Comparison of ENCODE assay signal across 8 cellular contexts in genomic region chr7:44045226-44046014, GRCh38. TPM values are rescaled to one million over a fixed set of nuclear protein-coding genes. Genes with fewer than 3 reads are reported as not detected.
DNase-seq lines count a peak whose midpoint lies in the region; ATAC-seq and TF ChIP-seq lines count a peak whose summit lies in the region.

No MANE protein-coding gene starts in this region.

- DNase-seq in NOMO-1 treated with dmso at 0.1 percent for 144 hours (lab: John Stamatoyannopoulos, UW; ENCODE audit: unreplicated experiment) (peak; percentile 51), dorsolateral prefrontal cortex (peak in 2 of 10 donors; percentile 16 to 31), NCI-H524 (lab: John Stamatoyannopoulos, UW) (no peak), DMS 273 (lab: John Stamatoyannopoulos, UW; ENCODE audit: unreplicated experiment) (no peak)

- TF ChIP-seq CTCF in dorsolateral prefrontal cortex (IDR thresholded peaks at IDR 0.05 in 54 of 56, conservative IDR thresholded peaks at IDR 0.05 in 2 of 56; ENCODE audit: low read depth in 1 of 56, partially characterized antibody in 56 of 56) (no peak), nephron (IDR thresholded peaks at IDR 0.05; ENCODE audit: unreplicated experiment in 3 of 3) (no peak)

- H3K4me1 Mint-ChIP-seq in nephron, result peaks cover 29% of the 10 kb centered on the region

- H3K27ac ChIP-seq in dorsolateral prefrontal cortex, result peak overlapping the region in 56 of 59 donors; percentile 41 to 95 (median 88)

- H3K27me3 Mint-ChIP-seq in nephron (ENCODE audit: low read depth), result peaks cover 19% of the 10 kb centered on the region

- H3K27ac Mint-ChIP-seq in nephron, result peak overlapping the region; percentile 55 to 92 (median 78)

- H3K9me3 Mint-ChIP-seq in nephron, result no peaks in the 10 kb centered on the region

- H3K36me3 Mint-ChIP-seq in nephron (ENCODE audit: low read depth), result peaks cover 17% of the 10 kb centered on the region

- intact Hi-C loops in dorsolateral prefrontal cortex (cut with DNase I), result loop anchor here in 1 of 2 donors (2.0 kb wide), 2 partner anchors 27 to 37 kb away; partner anchors contain the start of gene POLM

- H3K4me3 Mint-ChIP-seq in nephron, result peak overlapping the region; percentile 88 to 92 (median 91)

- ATAC-seq in GM19463 (IDR thresholded peaks at IDR 0.05; ENCODE audit: unreplicated experiment), result peak; percentile 1
- no peak for ATAC-seq in HG03025 (IDR thresholded peaks at IDR 0.05; ENCODE audit: low FRiP score, unreplicated experiment)
- ATAC-seq in HG02973 (IDR thresholded peaks at IDR 0.05; ENCODE audit: unreplicated experiment), result no peak

- no peaks in the 10 kb centered on the region for H3K27me3 ChIP-seq in dorsolateral prefrontal cortex

- H3K4me3 ChIP-seq in dorsolateral prefrontal cortex, result peak overlapping the region; percentile 68 to 98 (median 92)

RNA-seq across cellular contexts. Expression of gene DBNL, which starts 0.9 kb away (rescaled TPM):
- 100 to 1,000 TPM in 17 of 120 experiments, 10 to 100 TPM in 103; 58.1 to 115 (median 89.4) TPM for total RNA-seq in dorsolateral prefrontal cortex

RNA-seq across cellular contexts. Expression of gene PGAM2, which starts 19.9 kb away (rescaled TPM):
- total RNA-seq in dorsolateral prefrontal cortex, result 10 to 100 TPM in 66 of 120 experiments, 1 to 10 TPM in 54; 2.8 to 52.0 (median 11.0) TPM

RNA-seq across cellular contexts. Expression of gene POLM, which starts 36.9 kb away (rescaled TPM):
- 10 to 100 TPM; 10.6 to 34.8 (median 18.7) TPM for total RNA-seq in dorsolateral prefrontal cortex

RNA-seq across cellular contexts. Expression of gene SPDYE1, which starts 47.7 kb away (rescaled TPM):
- total RNA-seq in dorsolateral prefrontal cortex, result under 1 TPM in 10 of 120 experiments, not detected in 110; 0.18 to 0.53 (median 0.29) TPM

RNA-seq across cellular contexts. Expression of gene AEBP1, which starts 58.7 kb away (rescaled TPM):
- 100 to 1,000 TPM in 5 of 120 experiments, 10 to 100 TPM in 114, 1 to 10 TPM in 1; 9.1 to 175 (median 43.5) TPM for total RNA-seq in dorsolateral prefrontal cortex
